In genomic region chr3:174862101-174862500, GRCh38 we compare ENCODE assay signal across 10 cellular contexts. TPM values are rescaled to one million over a fixed set of nuclear protein-coding genes. Genes with fewer than 3 reads are reported as not detected.
DNase-seq lines count a peak whose midpoint lies in the region; ATAC-seq and TF ChIP-seq lines count a peak whose summit lies in the region.
"Had no signal": no experiment of that assay in that cellular context is flagged by ENCODE, and none has a peak within 500 bp of the region (broad histone marks: within the 10 kb centered on the region; RNA-seq: fewer than 3 reads in every experiment).

No MANE protein-coding gene starts in this region.

- H3K4me1 ChIP-seq in esophagus squamous epithelium (peaks cover 0 to 54% (median 2%) of the 10 kb centered on the region in 3 donors), testis (no peaks in the 10 kb centered on the region)

- TF ChIP-seq CTCF in esophagus squamous epithelium (IDR thresholded peaks at IDR 0.05) (peak in 4 of 6 experiments; percentile 11 to 63 (median 42)), testis (IDR thresholded peaks at IDR 0.05) (no peak), endothelial cell (IDR thresholded peaks at IDR 0.05; ENCODE audit: unreplicated experiment) (no peak)

- intact Hi-C loops in esophagus squamous epithelium (cut with DNase I): no loop called here
- intact Hi-C loops in testis (cut with DNase I; ENCODE audit: low total_unique reads): no loop called here

- WGBS in esophagus squamous epithelium, 2 donors: 34 to 45% methylated on average over 3 of the region's 3 CpGs
- WGBS in testis, 2 donors: 64 to 70% methylated on average over 3 of the region's 3 CpGs

- H3K27me3 ChIP-seq in esophagus squamous epithelium (no peaks in the 10 kb centered on the region), testis (no peaks in the 10 kb centered on the region)

- no peaks in the 10 kb centered on the region for H3K9me3 Mint-ChIP-seq in endothelial cell (ENCODE audit: unreplicated experiment)

- no peak for TF ChIP-seq POLR2A in esophagus squamous epithelium (IDR thresholded peaks at IDR 0.05)
- TF ChIP-seq POLR2A in testis (IDR thresholded peaks at IDR 0.05): no peak

- H3K4me3 ChIP-seq in esophagus squamous epithelium (no peak overlapping the region), testis (no peak overlapping the region)
- H3K4me3 ChIP-seq: K562 had no signal

- H3K9me3 ChIP-seq in esophagus squamous epithelium (no peaks in the 10 kb centered on the region), testis (no peaks in the 10 kb centered on the region)

- H3K27ac Mint-ChIP-seq in endothelial cell (ENCODE audit: unreplicated experiment): no peak overlapping the region

- peak; percentile 67 for DNase-seq in DMS 273 (lab: John Stamatoyannopoulos, UW; ENCODE audit: unreplicated experiment)
- DNase-seq in DMS 273 treated with DMSO at 0.1 percent for 48 hours (lab: John Stamatoyannopoulos, UW): no peak
- DNase-seq in NCI-H69 (lab: John Stamatoyannopoulos, UW): peak; percentile 95
- no peak for DNase-seq in esophagus squamous epithelium (lab: John Stamatoyannopoulos, UW)
- DNase-seq in testis: peak; percentile 21
- DNase-seq in endothelial cell (ENCODE audit: low spot score): no peak
- DNase-seq: 8988T had no signal

- H3K27ac ChIP-seq in esophagus squamous epithelium (no peak overlapping the region), testis (no peak overlapping the region)

- H3K36me3 ChIP-seq in esophagus squamous epithelium (no peaks in the 10 kb centered on the region), testis (ENCODE audit: low read depth, missing control alignments) (no peaks in the 10 kb centered on the region)

- ATAC-seq in HG02798 (IDR thresholded peaks at IDR 0.05; ENCODE audit: poor library complexity, unreplicated experiment) (no peak), GM18909 (IDR thresholded peaks at IDR 0.05; ENCODE audit: poor library complexity, unreplicated experiment) (no peak)
- ATAC-seq: K562 had no signal

- H3K27me3 Mint-ChIP-seq in endothelial cell (ENCODE audit: unreplicated experiment): no peaks in the 10 kb centered on the region

- no peaks in the 10 kb centered on the region for H3K36me3 Mint-ChIP-seq in endothelial cell (ENCODE audit: low read depth, unreplicated experiment)

- H3K4me1 Mint-ChIP-seq in endothelial cell (ENCODE audit: unreplicated experiment): no peaks in the 10 kb centered on the region

- H3K4me3 Mint-ChIP-seq in endothelial cell (ENCODE audit: unreplicated experiment): no peak overlapping the region

RNA-seq across cellular contexts. Expression of gene NAALADL2, which starts 3.0 kb away (rescaled TPM):
- total RNA-seq in esophagus squamous epithelium (1 to 10 TPM in 3 of 4 donors, under 1 TPM in 1; 0.85 to 6.3 (median 1.6) TPM), testis (10 to 100 TPM in 1 of 2 donors, 1 to 10 TPM in 1; 6.0 to 15.6 TPM), endothelial cell (ENCODE audit: unreplicated experiment) (3.5 TPM)
- polyA plus RNA-seq in testis (ENCODE audit: insufficient read depth, low read depth, low replicate concordance): 5.4 TPM

Comparison
In these comparisons a context has a peak if more than half of its experiments do, and no peak if none do; other contexts are left out.
1. DNase-seq: peak in DMS 273 (single experiment), NCI-H69 (single experiment) and testis (single experiment); none in DMS 273 treated with DMSO at 0.1 percent for 48 hours (single experiment), esophagus squamous epithelium (single experiment) and endothelial cell (single experiment).
2. CTCF ChIP-seq: peak in esophagus squamous epithelium (4 of 6); none in testis (0 of 3) and endothelial cell (single experiment).